ENCODE assay signal across 8 cellular contexts in genomic region chr21:41612674-41613250, GRCh38.
DNase-seq lines count a peak whose midpoint lies in the region; ATAC-seq and TF ChIP-seq lines count a peak whose summit lies in the region.

No MANE protein-coding gene starts in this region.

- H3K27me3 ChIP-seq in HUES48 (ENCODE audit: control insufficient read depth, insufficient read depth, low read length), result peaks cover 3% of the 10 kb centered on the region; the same call in 1 of the 2 replicates
- peaks cover 5% of the 10 kb centered on the region for H3K27me3 ChIP-seq in effector memory CD4-positive, alpha-beta T cell (replicated peaks; ENCODE audit: control insufficient read depth, insufficient read depth, low read length, poor library complexity, severe bottlenecking)

- H3K27me3 Mint-ChIP-seq in type B pancreatic cell (peaks cover 3% of the 10 kb centered on the region), T-helper 17 cell (peaks cover 66% of the 10 kb centered on the region)

- H3K4me1 ChIP-seq in HUES48 (ENCODE audit: control insufficient read depth, insufficient read depth, low read length), result peaks cover 12% of the 10 kb centered on the region
- no peaks in the 10 kb centered on the region for H3K4me1 ChIP-seq in effector memory CD4-positive, alpha-beta T cell (ENCODE audit: control insufficient read depth, insufficient read depth, low read length, poor library complexity, severe bottlenecking)

- H3K4me3 ChIP-seq in HUES48 (ENCODE audit: low read depth, low read length), result peak overlapping the region; percentile 7; the same call in 1 of the 2 replicates
- no peak overlapping the region for H3K4me3 ChIP-seq in effector memory CD4-positive, alpha-beta T cell (ENCODE audit: insufficient read depth, low read depth, low read length, poor library complexity, severe bottlenecking)

- DNase-seq in DMS79 treated with DMSO at 0.1 percent for 48 hours (lab: John Stamatoyannopoulos, UW) (peak; percentile 69), UCSD-AML1 (lab: John Stamatoyannopoulos, UW; ENCODE audit: unreplicated experiment) (peak; percentile 23), mucosa of gallbladder (ENCODE audit: low spot score) (peak; percentile 80), type B pancreatic cell (ENCODE audit: extremely low spot score, unreplicated experiment) (peak; percentile 79), T-helper 17 cell (no peak)
- DNase-seq in effector memory CD4-positive, alpha-beta T cell, result no peak

- H3K9ac ChIP-seq in HUES48 (ENCODE audit: low read depth, low read length), result no peak overlapping the region

- H3K4me1 Mint-ChIP-seq in type B pancreatic cell (ENCODE audit: unreplicated experiment) (peaks cover 22% of the 10 kb centered on the region), T-helper 17 cell (no peaks in the 10 kb centered on the region)

- peak overlapping the region; percentile 60 for H3K27ac Mint-ChIP-seq in type B pancreatic cell
- H3K27ac Mint-ChIP-seq in T-helper 17 cell, result no peak overlapping the region

- peak; percentile 93 for TF ChIP-seq CTCF in type B pancreatic cell (conservative IDR thresholded peaks at IDR 0.05)

- H3K36me3 Mint-ChIP-seq in type B pancreatic cell, result no peaks in the 10 kb centered on the region
- H3K36me3 Mint-ChIP-seq in T-helper 17 cell (ENCODE audit: low read depth), result no peaks in the 10 kb centered on the region

- no peaks in the 10 kb centered on the region for H3K9me3 Mint-ChIP-seq in type B pancreatic cell

- H3K9me3 ChIP-seq in HUES48 (ENCODE audit: control insufficient read depth, insufficient read depth, low read length) (no peaks in the 10 kb centered on the region), T-helper 17 cell (ENCODE audit: control insufficient read depth, low read length, poor library complexity, severe bottlenecking) (no peaks in the 10 kb centered on the region)
- no peaks in the 10 kb centered on the region for H3K9me3 ChIP-seq in effector memory CD4-positive, alpha-beta T cell (ENCODE audit: control insufficient read depth, low read length)

- ATAC-seq in esophagus mucosa (peak; percentile 84), T-helper 17 cell (no peak)

- H3K36me3 ChIP-seq in HUES48 (ENCODE audit: control insufficient read depth, insufficient read depth, low read length), result no peaks in the 10 kb centered on the region
- no peaks in the 10 kb centered on the region for H3K36me3 ChIP-seq in effector memory CD4-positive, alpha-beta T cell (ENCODE audit: control insufficient read depth, insufficient read depth, low read length)

- peak overlapping the region; percentile 28 for H3K27ac ChIP-seq in HUES48 (ENCODE audit: low read depth, low read length)
- no peak overlapping the region for H3K27ac ChIP-seq in effector memory CD4-positive, alpha-beta T cell (ENCODE audit: insufficient read depth, low read length, poor library complexity, severe bottlenecking)

- peak overlapping the region; percentile 60 for H3K4me3 Mint-ChIP-seq in type B pancreatic cell
- no peak overlapping the region for H3K4me3 Mint-ChIP-seq in T-helper 17 cell

Comparison
In these comparisons a context has a peak if more than half of its experiments do, and no peak if none do; other contexts are left out.
1. DNase-seq: peak in DMS79 treated with DMSO at 0.1 percent for 48 hours (single experiment), UCSD-AML1 (single experiment), mucosa of gallbladder (single experiment) and type B pancreatic cell (single experiment); none in effector memory CD4-positive, alpha-beta T cell (0 of 3) and T-helper 17 cell (0 of 3).